ENCODE assay signal across 1 cellular context in the genomic region with DNA sequence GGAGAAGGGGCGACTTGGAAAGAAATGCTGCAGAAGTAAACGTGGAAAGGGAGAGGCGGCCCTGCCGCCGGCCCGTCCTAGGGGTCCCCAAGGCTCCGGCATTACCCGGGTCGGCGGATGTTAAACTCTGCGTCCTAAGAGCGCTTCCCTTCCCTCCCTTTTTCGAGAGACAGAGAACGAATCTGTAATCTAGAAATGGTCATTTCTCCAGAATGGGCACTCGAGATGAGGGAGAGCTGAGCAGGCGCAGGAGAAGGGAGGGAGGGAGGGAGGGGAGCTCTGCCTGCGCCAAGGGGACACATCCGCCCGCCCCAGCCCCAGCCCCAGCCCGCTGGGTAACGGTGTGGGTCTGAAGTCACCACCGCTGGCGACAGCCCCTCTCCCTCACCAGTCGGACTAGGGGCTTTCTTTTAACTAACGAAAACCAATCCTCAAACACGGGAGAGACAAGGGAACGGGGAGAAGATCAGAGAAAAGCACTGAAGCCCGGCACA.
TF ChIP-seq lines count a peak whose summit lies in the region.

No MANE protein-coding gene starts in this region.

TF ChIP-seq in WTC11, 78 proteins besides CTCF, POLR2A, EP300 and RAD21 (continued from another document):
- TF ChIP-seq, protein P1, sequence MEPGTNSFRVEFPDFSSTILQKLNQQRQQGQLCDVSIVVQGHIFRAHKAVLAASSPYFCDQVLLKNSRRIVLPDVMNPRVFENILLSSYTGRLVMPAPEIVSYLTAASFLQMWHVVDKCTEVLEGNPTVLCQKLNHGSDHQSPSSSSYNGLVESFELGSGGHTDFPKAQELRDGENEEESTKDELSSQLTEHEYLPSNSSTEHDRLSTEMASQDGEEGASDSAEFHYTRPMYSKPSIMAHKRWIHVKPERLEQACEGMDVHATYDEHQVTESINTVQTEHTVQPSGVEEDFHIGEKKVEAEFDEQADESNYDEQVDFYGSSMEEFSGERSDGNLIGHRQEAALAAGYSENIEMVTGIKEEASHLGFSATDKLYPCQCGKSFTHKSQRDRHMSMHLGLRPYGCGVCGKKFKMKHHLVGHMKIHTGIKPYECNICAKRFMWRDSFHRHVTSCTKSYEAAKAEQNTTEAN (CRISPR knock-in tag; IDR thresholded peaks at IDR 0.05) = no peak
- no peak for TF ChIP-seq HMGA2 (CRISPR knock-in tag; IDR thresholded peaks at IDR 0.05)
TF ChIP-seq in WTC11: peak in this region for 0.
